Comparison of ENCODE assay signal across 10 cellular contexts in the genomic region with DNA sequence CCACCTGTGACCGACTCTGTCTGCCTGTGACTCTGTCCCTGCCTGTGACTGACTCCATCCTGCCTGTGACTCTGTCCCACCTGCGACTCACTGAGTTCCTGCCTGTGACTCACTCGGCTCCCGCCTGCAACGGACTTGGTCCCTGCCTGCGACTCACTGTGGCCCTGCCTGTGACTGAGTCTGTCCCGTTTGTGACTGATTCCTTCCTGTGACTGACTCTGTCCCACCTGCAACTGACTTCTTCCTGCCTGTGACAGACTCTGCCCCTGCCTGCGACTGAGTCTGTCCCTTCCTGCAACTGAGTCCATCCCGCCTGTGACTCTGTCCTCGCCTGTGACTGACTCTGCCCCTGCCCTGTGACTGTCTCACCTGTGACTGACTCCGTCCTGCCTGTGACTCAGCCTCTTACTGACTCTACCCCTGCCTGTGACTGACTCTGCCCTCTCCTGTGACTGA. TPM values are rescaled to one million over a fixed set of nuclear protein-coding genes. Genes with fewer than 3 reads are reported as not detected.
DNase-seq lines count a peak whose midpoint lies in the region; ATAC-seq, FAIRE-seq and TF ChIP-seq lines count a peak whose summit lies in the region.
"Had no signal": no experiment of that assay in that cellular context is flagged by ENCODE, and none has a peak within 500 bp of the region (broad histone marks: within the 10 kb centered on the region; RNA-seq: fewer than 3 reads in every experiment).

No MANE protein-coding gene starts in this region.

- in situ Hi-C loops in K562 (cut with MboI) = no loop called here

- 0 out of 4 replicates have a peak overlapping the region, but pooled peaks of 1 of the 2 experiments have one; percentile 35 for H3K9ac ChIP-seq in K562 (ENCODE audit: insufficient read depth in 1 of 2, low read depth in 2 of 2, low read length in 2 of 2)

- no peak for TF ChIP-seq POLR2A in K562 (conservative IDR thresholded peaks at IDR 0.05)

- H3K27ac ChIP-seq in K562 (ENCODE audit: extremely low read depth, low read depth, low read length) (no peak overlapping the region), small intestine (ENCODE audit: low read depth in 1 of 2, low read length in 1 of 2) (peak overlapping the region; percentile 18 to 77)

- 80% methylated on average over 8 of the region's 11 CpGs for WGBS in K562 (ENCODE audit: insufficient coverage, low coverage, missing lambda C conversion rate)
- 51 to 69% (median 69%) methylated on average over 11 of the region's 11 CpGs for WGBS in small intestine, 3 donors

- no peak for TF ChIP-seq RAD21 in K562 (CRISPR knock-in tag; conservative IDR thresholded peaks at IDR 0.05 in 1 of 2, IDR thresholded peaks at IDR 0.05 in 1 of 2)

- H3K36me3 ChIP-seq in K562 (ENCODE audit: control insufficient read depth, insufficient read depth, low read length) (peaks cover 79% of the 10 kb centered on the region; the same call in 2 of the 3 replicates), small intestine (ENCODE audit: control insufficient read depth in 2 of 2, insufficient read depth in 2 of 2, low read length in 2 of 2) (peaks cover 20 to 31% of the 10 kb centered on the region in 2 donors)

- H3K9me3 ChIP-seq in K562 (replicated peaks; ENCODE audit: control insufficient read depth, insufficient read depth, low read depth, low read length) (no peaks in the 10 kb centered on the region), small intestine (ENCODE audit: control insufficient read depth, low read depth) (no peaks in the 10 kb centered on the region)

- H3K27me3 ChIP-seq in K562 (ENCODE audit: control insufficient read depth in 2 of 2, insufficient read depth in 2 of 2, low read length in 2 of 2) (no peaks in the 10 kb centered on the region), small intestine (ENCODE audit: control insufficient read depth in 2 of 2, insufficient read depth in 2 of 2, low read length in 2 of 2) (no peaks in the 10 kb centered on the region)

- no peaks in the 10 kb centered on the region for H3K79me2 ChIP-seq in K562 (ENCODE audit: control insufficient read depth, insufficient read depth, low read length)

- DNase-seq in AG10803 (ENCODE audit: low read depth) (peak; percentile 3), SW480 (ENCODE audit: low spot score) (peak; percentile 47), K562 (ENCODE audit: extremely low read depth in 1 of 4, low spot score in 3 of 4) (peak in 1 of 4 experiments; percentile 12), small intestine (peak; percentile 53), NCI-H2107 (lab: John Stamatoyannopoulos, UW) (no peak), NCI-H1436 treated with DMSO at 0.1 percent for 48 hours (lab: John Stamatoyannopoulos, UW) (no peak), amniotic stem cell (lab: John Stamatoyannopoulos, UW) (no peak)
- DNase-seq: DMS79 treated with DMSO at 0.1 percent for 48 hours, NCI-H1694 had no signal

- CTCF ChIA-PET in K562 (lab: Yijun Ruan, JAX; ENCODE audit: low intra/inter-chr PET ratio) = no interaction called here

- ATAC-seq in K562 (no peak), GM19328 (IDR thresholded peaks at IDR 0.05; ENCODE audit: unreplicated experiment) (no peak)

- H3K4me3 ChIP-seq in AG10803 (ENCODE audit: low read length) = no peak overlapping the region
- H3K4me3 ChIP-seq in K562 = no peak overlapping the region
- no peak overlapping the region for H3K4me3 ChIP-seq in small intestine (ENCODE audit: low read depth in 1 of 2, low read length in 2 of 2)

- TF ChIP-seq CTCF in AG10803 (conservative IDR thresholded peaks at IDR 0.05; ENCODE audit: low read length) (no peak), K562 (IDR thresholded peaks at IDR 0.05 in 2 of 3, conservative IDR thresholded peaks at IDR 0.05 in 1 of 3; ENCODE audit: insufficient read depth in 2 of 3, low read depth in 1 of 3, low read length in 3 of 3) (no peak)

- no peak overlapping the region for H3K4me2 ChIP-seq in K562 (ENCODE audit: insufficient read depth, low read length)

- H2AFZ ChIP-seq in K562 (ENCODE audit: low read depth, low read length) = no peak overlapping the region

- intact Hi-C loops in K562 (cut with micrococcal nuclease) = no loop called here

- no peak for TF ChIP-seq EP300 in K562 (IDR thresholded peaks at IDR 0.05; ENCODE audit: low read length)

- no peaks in the 10 kb centered on the region for H4K20me1 ChIP-seq in K562 (replicated peaks; ENCODE audit: control insufficient read depth, insufficient read depth, low read length)

- FAIRE-seq in K562 (lab: Jason Lieb, UNC) = no peak
- no peak for FAIRE-seq in small intestine (lab: Jason Lieb, UNC)

- POLR2A ChIA-PET in K562 (lab: Yijun Ruan, JAX) = no interaction called here

- peaks cover 0 to 4% of the 10 kb centered on the region in 2 experiments; a peak in 1 of 5 replicates for H3K4me1 ChIP-seq in K562 (replicated peaks in 1 of 2; ENCODE audit: control insufficient read depth in 2 of 2, insufficient read depth in 2 of 2, low read length in 2 of 2)
- H3K4me1 ChIP-seq in small intestine (ENCODE audit: control insufficient read depth in 2 of 2, insufficient read depth in 1 of 2, low read depth in 1 of 2, low read length in 1 of 2) = no peaks in the 10 kb centered on the region

- no peaks in the 10 kb centered on the region for H3K9me1 ChIP-seq in K562 (ENCODE audit: control insufficient read depth, insufficient read depth, low read length)

- no TSS peak for BruUV-seq in K562 (replicated peaks; lab: Mats Ljungman, UMichigan)

TF ChIP-seq in K562, 482 proteins besides CTCF, POLR2A, EP300 and RAD21 (continues in another document):
- TF ChIP-seq TSC22D4 (tag; IDR thresholded peaks at IDR 0.05) (no peak), TRIM24 (IDR thresholded peaks at IDR 0.05) (peak in 1 of 2 experiments; percentile 16; a peak in 1 of 4 replicates), ZNF699 (CRISPR knock-in tag; IDR thresholded peaks at IDR 0.05; ENCODE audit: insufficient replicate concordance) (no peak), DPF2 (IDR thresholded peaks at IDR 0.05) (no peak), CC2D1A (IDR thresholded peaks at IDR 0.05) (no peak), EHMT2 (IDR thresholded peaks at IDR 0.05) (no peak)
- TF ChIP-seq, protein P1, sequence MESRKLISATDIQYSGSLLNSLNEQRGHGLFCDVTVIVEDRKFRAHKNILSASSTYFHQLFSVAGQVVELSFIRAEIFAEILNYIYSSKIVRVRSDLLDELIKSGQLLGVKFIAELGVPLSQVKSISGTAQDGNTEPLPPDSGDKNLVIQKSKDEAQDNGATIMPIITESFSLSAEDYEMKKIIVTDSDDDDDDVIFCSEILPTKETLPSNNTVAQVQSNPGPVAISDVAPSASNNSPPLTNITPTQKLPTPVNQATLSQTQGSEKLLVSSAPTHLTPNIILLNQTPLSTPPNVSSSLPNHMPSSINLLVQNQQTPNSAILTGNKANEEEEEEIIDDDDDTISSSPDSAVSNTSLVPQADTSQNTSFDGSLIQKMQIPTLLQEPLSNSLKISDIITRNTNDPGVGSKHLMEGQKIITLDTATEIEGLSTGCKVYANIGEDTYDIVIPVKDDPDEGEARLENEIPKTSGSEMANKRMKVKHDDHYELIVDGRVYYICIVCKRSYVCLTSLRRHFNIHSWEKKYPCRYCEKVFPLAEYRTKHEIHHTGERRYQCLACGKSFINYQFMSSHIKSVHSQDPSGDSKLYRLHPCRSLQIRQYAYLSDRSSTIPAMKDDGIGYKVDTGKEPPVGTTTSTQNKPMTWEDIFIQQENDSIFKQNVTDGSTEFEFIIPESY (CRISPR knock-in tag; IDR thresholded peaks at IDR 0.05) = peak; percentile 78; the same call in 1 of the 2 replicates

RNA-seq across cellular contexts. Expression of a gene that starts 9.6 kb away (rescaled TPM):
- 74.2 and 130 TPM in 2 replicates for total RNA-seq in K562 (2011; cell fraction: chromatin; rRNA removed; ENCODE audit: low replicate concordance)
- 56.7 and 60.5 TPM in 2 replicates for total RNA-seq in K562 (2011; cell fraction: nucleolus; rRNA removed)
- total RNA-seq in K562 (2011; cell fraction: nucleoplasm; rRNA removed) = 48.0 and 51.4 TPM in 2 replicates
- total RNA-seq in K562 (2014; rRNA removed) (4.5 and 5.4 TPM in 2 replicates), K562 (2014; rRNA removed; fragmentation: Illumina TruSeq; extraction: Trizol) (1.5 TPM in 2 replicates), K562 (2015; rRNA removed; fragmentation: Illumina TruSeq; extraction: Trizol) (2.6 and 2.9 TPM in 2 replicates), K562 (2021) (12.4 and 14.6 TPM in 2 replicates)
- polyA plus RNA-seq in K562 (2011; rRNA removed) (3.5 and 7.2 TPM in 2 replicates), K562 (2014; fragmentation: Illumina TruSeq; extraction: Trizol) (3.3 and 4.7 TPM in 2 replicates), K562 (2014; fragmentation: Nextera tagmentation; extraction: Ambion mirVana) (under 1 TPM; 0.21 to 0.27 TPM), K562 (2014; rRNA removed) (5.8 and 9.2 TPM in 2 replicates), small intestine (10 to 100 TPM in 1 of 3 donors, 1 to 10 TPM in 2; 8.5 to 10.5 (median 9.2) TPM)
- 3.2 and 3.4 TPM in 2 replicates for polyA plus RNA-seq in K562 (2011; cell fraction: cytosol; rRNA removed)
- polyA plus RNA-seq in K562 (2011; cell fraction: nucleus; rRNA removed) = 46.4 and 58.8 TPM in 2 replicates
- polyA plus RNA-seq in K562 (2012) = 5.4 and 8.3 TPM in 2 replicates
- polyA minus RNA-seq in K562 (2011; rRNA and poly(A)+ RNA removed) = 2.9 and 3.6 TPM in 2 replicates
- 3.3 TPM in 2 replicates for polyA minus RNA-seq in K562 (2011; cell fraction: cytosol; rRNA and poly(A)+ RNA removed)
- polyA minus RNA-seq in K562 (2011; cell fraction: nucleus; rRNA and poly(A)+ RNA removed) = 12.8 and 18.4 TPM in 2 replicates

RNA-seq across cellular contexts. Expression of a gene that starts 47.7 kb away (rescaled TPM):
- total RNA-seq in K562 (2011; cell fraction: chromatin; rRNA removed; ENCODE audit: low replicate concordance) = 97.9 and 170 TPM in 2 replicates
- 114 and 125 TPM in 2 replicates for total RNA-seq in K562 (2011; cell fraction: nucleolus; rRNA removed)
- total RNA-seq in K562 (2011; cell fraction: nucleoplasm; rRNA removed) = 91.9 and 96.7 TPM in 2 replicates
- 63.2 and 104 TPM in 2 replicates for total RNA-seq in K562 (2014; rRNA removed)
- total RNA-seq in K562 (2014; rRNA removed; fragmentation: Illumina TruSeq; extraction: Trizol) = 18.7 and 20.5 TPM in 2 replicates
- total RNA-seq in K562 (2015; rRNA removed; fragmentation: Illumina TruSeq; extraction: Trizol) = 45.0 and 48.7 TPM in 2 replicates
- 84.4 and 86.5 TPM in 2 replicates for total RNA-seq in K562 (2021)
- 59.3 and 60.8 TPM in 2 replicates for polyA plus RNA-seq in K562 (2011; rRNA removed)
- polyA plus RNA-seq in K562 (2011; cell fraction: cytosol; rRNA removed) = 74.2 and 137 TPM in 2 replicates
- 133 and 220 TPM in 2 replicates for polyA plus RNA-seq in K562 (2011; cell fraction: nucleus; rRNA removed)
- 70.1 and 73.0 TPM in 2 replicates for polyA plus RNA-seq in K562 (2012)
- 34.3 and 57.0 TPM in 2 replicates for polyA plus RNA-seq in K562 (2014; fragmentation: Illumina TruSeq; extraction: Trizol)
- polyA plus RNA-seq in K562 (2014; fragmentation: Nextera tagmentation; extraction: Ambion mirVana) = 1 to 10 TPM; 2.1 to 4.7 TPM
- polyA plus RNA-seq in K562 (2014; rRNA removed) = 72.5 and 74.7 TPM in 2 replicates
- 25.7 and 39.9 TPM in 2 replicates for polyA minus RNA-seq in K562 (2011; rRNA and poly(A)+ RNA removed)
- polyA minus RNA-seq in K562 (2011; cell fraction: cytosol; rRNA and poly(A)+ RNA removed) = 62.0 and 64.6 TPM in 2 replicates
- polyA minus RNA-seq in K562 (2011; cell fraction: nucleus; rRNA and poly(A)+ RNA removed) = 51.3 and 58.3 TPM in 2 replicates
- 10 to 100 TPM; 62.1 to 97.1 (median 69.4) TPM for polyA plus RNA-seq in small intestine

Comparison
In these comparisons a context has a peak if more than half of its experiments do, and no peak if none do; other contexts are left out.
1. DNase-seq: peak in AG10803 (single experiment), SW480 (single experiment) and small intestine (single experiment); none in NCI-H2107 (single experiment), NCI-H1436 treated with DMSO at 0.1 percent for 48 hours (single experiment) and amniotic stem cell (single experiment).